ENCODE assay signal across 26 cellular contexts in genomic region chr3:195881276-195881988, GRCh38.
"Had no signal": no experiment of that assay in that cellular context is flagged by ENCODE, and none has a peak within 500 bp of the region (broad histone marks: within the 10 kb centered on the region; RNA-seq: fewer than 3 reads in every experiment).

No MANE protein-coding gene starts in this region.

- H3K4me3 ChIP-seq: left ventricle myocardium inferior, lung, ovary, right atrium auricular region, right lobe of liver, skin epidermis, suprapubic skin, thoracic aorta, tibial artery, upper lobe of right lung had no signal

- H3K4me1 ChIP-seq: right lobe of liver had no signal

- ATAC-seq: naive thymus-derived CD8-positive, alpha-beta T cell; right lobe of liver; stimulated activated effector memory CD8-positive, alpha-beta T cell treated with anti-CD3 and anti-CD28 coated beads, Interleukin-12 subunit alpha, Interleukin-12 subunit beta, amount 100 ng/mL, for 72 hours; upper lobe of right lung had no signal

- H3K36me3 ChIP-seq: ovary had no signal

- H3K9me3 ChIP-seq: left ventricle myocardium inferior, neutrophil, ovary, right atrium auricular region, right lobe of liver, suprapubic skin, thoracic aorta, tibial artery, upper lobe of right lung had no signal

- H3K27ac Mint-ChIP-seq: immature natural killer cell; mesothelial cell of epicardium; naive thymus-derived CD8-positive, alpha-beta T cell; nephron; progenitor cell of endocrine pancreas; stimulated activated effector memory CD8-positive, alpha-beta T cell treated with anti-CD3 and anti-CD28 coated beads, Interleukin-12 subunit alpha, Interleukin-12 subunit beta, amount 100 ng/mL, for 72 hours; stimulated activated naive CD8-positive, alpha-beta T cell treated with anti-CD3 and anti-CD28 coated beads, Interleukin-15, Interleukin-2, amounts not matched to agents 100 ng/mL and 50 ng/mL, for 24 hours had no signal

- H3K4me1 Mint-ChIP-seq: mesothelial cell of epicardium had no signal

- H3K4me3 Mint-ChIP-seq: immature natural killer cell; mesothelial cell of epicardium; naive thymus-derived CD8-positive, alpha-beta T cell; nephron; neural crest cell; stimulated activated effector memory CD8-positive, alpha-beta T cell treated with anti-CD3 and anti-CD28 coated beads, Interleukin-12 subunit alpha, Interleukin-12 subunit beta, amount 100 ng/mL, for 72 hours; stimulated activated naive CD8-positive, alpha-beta T cell treated with anti-CD3 and anti-CD28 coated beads, Interleukin-15, Interleukin-2, amounts not matched to agents 100 ng/mL and 50 ng/mL, for 24 hours had no signal

- H3K27ac ChIP-seq: left ventricle myocardium inferior, neutrophil, ovary, right atrium auricular region, right lobe of liver, suprapubic skin, thoracic aorta, tibial artery, upper lobe of right lung had no signal

- H3K9me3 Mint-ChIP-seq: immature natural killer cell; mesothelial cell of epicardium; naive thymus-derived CD8-positive, alpha-beta T cell; nephron; neural crest cell; stimulated activated effector memory CD8-positive, alpha-beta T cell treated with anti-CD3 and anti-CD28 coated beads, Interleukin-12 subunit alpha, Interleukin-12 subunit beta, amount 100 ng/mL, for 72 hours; stimulated activated naive CD8-positive, alpha-beta T cell treated with anti-CD3 and anti-CD28 coated beads, Interleukin-15, Interleukin-2, amounts not matched to agents 100 ng/mL and 50 ng/mL, for 24 hours had no signal

- H3K27me3 Mint-ChIP-seq: naive thymus-derived CD8-positive, alpha-beta T cell; progenitor cell of endocrine pancreas; stimulated activated naive CD8-positive, alpha-beta T cell treated with anti-CD3 and anti-CD28 coated beads, Interleukin-15, Interleukin-2, amounts not matched to agents 100 ng/mL and 50 ng/mL, for 24 hours had no signal

- H3K27me3 ChIP-seq: neutrophil, ovary, right atrium auricular region, right lobe of liver, suprapubic skin, tibial artery, upper lobe of right lung had no signal

- DNase-seq: hypothalamus; immature natural killer cell; kidney; left ventricle myocardium inferior; mesendoderm; naive thymus-derived CD8-positive, alpha-beta T cell; occipital lobe; ovary; stimulated activated CD4-positive, alpha-beta T cell treated with anti-CD3 and anti-CD28 coated beads, Interleukin-4, amount 100 ng/mL, for 24 hours; stimulated activated naive CD4-positive, alpha-beta T cell; tibial artery; trophoblast cell; upper lobe of right lung had no signal
